Comparison of ENCODE assay signal across 19 cellular contexts in genomic region chr4:164312671-164313070, GRCh38.
"Had no signal": no experiment of that assay in that cellular context is flagged by ENCODE, and none has a peak within 500 bp of the region (broad histone marks: within the 10 kb centered on the region; RNA-seq: fewer than 3 reads in every experiment).

No MANE protein-coding gene starts in this region.

- H3K27ac Mint-ChIP-seq: dendritic cell treated with granulocyte-macrophage colony-stimulating factor and Interleukin-4, amounts not matched to agents 40 ng/mL and 50 ng/mL, for 4 days; effector memory CD8-positive, alpha-beta T cell; mesothelial cell of epicardium; naive B cell had no signal

- H3K27ac ChIP-seq: colonic mucosa, esophagus muscularis mucosa, foreskin keratinocyte, gastroesophageal sphincter, heart left ventricle, hepatocyte, left lung, lower lobe of right lung had no signal

- H3K4me1 Mint-ChIP-seq: naive B cell had no signal

- ATAC-seq: effector memory CD8-positive, alpha-beta T cell; foreskin keratinocyte; gastroesophageal sphincter; heart left ventricle; left cardiac atrium; left lung; left ventricle myocardium superior; lower lobe of right lung; mucosa of descending colon had no signal

- H3K9me3 ChIP-seq: colonic mucosa, esophagus muscularis mucosa, gastroesophageal sphincter, heart left ventricle, left lung, mucosa of descending colon had no signal

- H3K4me1 ChIP-seq: colonic mucosa, esophagus muscularis mucosa, foreskin keratinocyte, gastroesophageal sphincter, heart left ventricle, left lung, lower lobe of right lung had no signal

- H3K27me3 Mint-ChIP-seq: dendritic cell treated with granulocyte-macrophage colony-stimulating factor and Interleukin-4, amounts not matched to agents 40 ng/mL and 50 ng/mL, for 4 days; effector memory CD8-positive, alpha-beta T cell; naive B cell had no signal

- H3K27me3 ChIP-seq: colonic mucosa, esophagus muscularis mucosa, gastroesophageal sphincter, heart left ventricle, hepatocyte, left lung had no signal

- H2AFZ ChIP-seq: hepatocyte had no signal

- H3K36me3 ChIP-seq: colonic mucosa, esophagus muscularis mucosa, gastroesophageal sphincter, heart left ventricle, left lung, lower lobe of right lung had no signal

- H3K4me3 ChIP-seq: colonic mucosa, esophagus muscularis mucosa, gastroesophageal sphincter, heart left ventricle, hepatocyte, left lung, lower lobe of right lung, mucosa of descending colon had no signal

- H3K36me3 Mint-ChIP-seq: mesothelial cell of epicardium, naive B cell had no signal

- H3K9me3 Mint-ChIP-seq: dendritic cell treated with granulocyte-macrophage colony-stimulating factor and Interleukin-4, amounts not matched to agents 40 ng/mL and 50 ng/mL, for 4 days; naive B cell had no signal

- H3K4me3 Mint-ChIP-seq: dendritic cell treated with granulocyte-macrophage colony-stimulating factor and Interleukin-4, amounts not matched to agents 40 ng/mL and 50 ng/mL, for 4 days; effector memory CD8-positive, alpha-beta T cell; mesothelial cell of epicardium; naive B cell had no signal

- DNase-seq: colonic mucosa; cortex of kidney; effector CD8-positive, alpha-beta T cell; effector memory CD8-positive, alpha-beta T cell; foreskin keratinocyte; heart left ventricle; hypothalamus; left cardiac atrium; left lung; left ventricle myocardium superior; lower lobe of right lung; mesenchymal stem cell; mucosa of descending colon; naive B cell had no signal

- H3K4me2 ChIP-seq: hepatocyte had no signal

- H3K79me2 ChIP-seq: hepatocyte had no signal
